25 cellular contexts compared by ENCODE assay signal in the genomic region with DNA sequence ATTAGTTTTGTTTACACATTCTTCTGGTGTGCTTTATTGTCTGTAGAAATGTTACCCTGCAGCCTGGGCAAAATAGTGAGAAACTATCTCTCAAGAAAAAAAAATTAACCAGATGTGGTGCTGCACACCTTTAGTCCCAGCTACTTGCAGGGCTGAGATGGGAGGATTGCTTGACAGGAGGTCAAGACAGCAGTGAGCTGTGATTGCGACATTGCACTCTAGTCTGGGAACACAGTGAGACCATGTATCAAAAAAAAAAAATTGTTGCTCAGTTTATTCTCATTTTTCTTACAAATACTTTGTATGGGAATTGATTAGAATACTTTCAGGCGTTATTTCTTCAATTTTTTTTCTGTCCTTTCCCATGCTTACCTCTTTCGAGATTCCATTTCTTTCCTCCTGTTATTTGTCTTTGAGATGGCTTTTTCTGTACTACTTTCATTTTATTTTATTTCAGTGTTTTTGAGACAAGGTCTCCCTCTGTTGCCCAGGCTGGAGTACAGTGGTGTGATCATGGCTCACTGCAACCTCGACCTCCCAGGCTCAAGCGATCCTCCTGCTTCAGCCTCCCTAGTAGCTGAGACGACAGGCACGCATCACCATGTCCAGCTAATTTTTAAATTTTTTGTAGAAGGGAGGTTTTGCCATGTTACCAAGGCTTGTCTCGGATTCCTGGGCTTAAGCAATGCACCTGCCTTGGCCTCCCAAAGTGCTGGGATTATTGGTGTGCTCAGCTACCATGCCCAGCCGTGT. TPM values are rescaled to one million over a fixed set of nuclear protein-coding genes. Genes with fewer than 3 reads are reported as not detected.
DNase-seq lines count a peak whose midpoint lies in the region; ATAC-seq, FAIRE-seq and TF ChIP-seq lines count a peak whose summit lies in the region.
"Had no signal": no experiment of that assay in that cellular context is flagged by ENCODE, and none has a peak within 500 bp of the region (broad histone marks: within the 10 kb centered on the region; RNA-seq: fewer than 3 reads in every experiment).

No MANE protein-coding gene starts in this region.

- peaks cover 31% of the 10 kb centered on the region for H4K20me1 ChIP-seq in astrocyte (ENCODE audit: insufficient read depth, low read length)

- TF ChIP-seq POLR2A in breast epithelium (IDR thresholded peaks at IDR 0.05) (no peak), testis (IDR thresholded peaks at IDR 0.05) (no peak), gastroesophageal sphincter (IDR thresholded peaks at IDR 0.05) (no peak)

- H3K36me3 Mint-ChIP-seq in MCF 10A (ENCODE audit: insufficient read depth, unreplicated experiment) (peaks cover 81% of the 10 kb centered on the region), astrocyte (ENCODE audit: low read depth, unreplicated experiment) (peaks cover 3% of the 10 kb centered on the region)
- H3K36me3 Mint-ChIP-seq in activated CD8-positive, alpha-beta memory T cell treated with anti-CD3 and anti-CD28 coated beads, Interleukin-2, amount 10 ng/mL, durations not matched to agents 7 days and 5 days, result peaks cover 37% of the 10 kb centered on the region

- H3K27me3 ChIP-seq in breast epithelium (no peaks in the 10 kb centered on the region), astrocyte (ENCODE audit: insufficient read depth, low read length) (no peaks in the 10 kb centered on the region), testis (no peaks in the 10 kb centered on the region), gastroesophageal sphincter (no peaks in the 10 kb centered on the region)
- H3K27me3 ChIP-seq: vagina had no signal

- no peak overlapping the region for H2AFZ ChIP-seq in astrocyte (ENCODE audit: low read depth, low read length)
- H2AFZ ChIP-seq: GM23248 had no signal

- H3K27me3 Mint-ChIP-seq in MCF 10A (ENCODE audit: insufficient read depth, unreplicated experiment) (no peaks in the 10 kb centered on the region), astrocyte (ENCODE audit: low read depth, unreplicated experiment) (no peaks in the 10 kb centered on the region)
- H3K27me3 Mint-ChIP-seq in activated CD8-positive, alpha-beta memory T cell treated with anti-CD3 and anti-CD28 coated beads, Interleukin-2, amount 10 ng/mL, durations not matched to agents 7 days and 5 days, result no peaks in the 10 kb centered on the region
- H3K27me3 Mint-ChIP-seq: activated naive CD8-positive, alpha-beta T cell treated with anti-CD3 and anti-CD28 coated beads for 36 hours had no signal

- peak; percentile 48 for DNase-seq in MCF 10A (ENCODE audit: unreplicated experiment)
- DNase-seq in breast epithelium (ENCODE audit: low spot score in 2 of 2), result no peak
- no peak for DNase-seq in astrocyte (ENCODE audit: low read depth)
- DNase-seq in fibroblast of villous mesenchyme (ENCODE audit: low read depth), result peak; percentile 45
- DNase-seq in testis, result peak; percentile 32
- DNase-seq in activated CD8-positive, alpha-beta memory T cell treated with anti-CD3 and anti-CD28 coated beads, Interleukin-2, amount 10 ng/mL, durations not matched to agents 7 days and 5 days, result no peak
- DNase-seq: activated CD4-positive, alpha-beta T cell treated with anti-CD3 and anti-CD28 coated beads, Interleukin-2, amount 50 U/mL, for 48 hours; activated CD4-positive, CD25-positive, alpha-beta regulatory T cell; activated naive CD8-positive, alpha-beta T cell treated with anti-CD3 and anti-CD28 coated beads for 36 hours; CD8-positive, alpha-beta T cell; GM23248; head of caudate nucleus; NCI-H1417; NCI-H2081; NCI-H2227 treated with DMSO at 0.1 percent for 48 hours; NCI-H69; stimulated activated naive CD8-positive, alpha-beta T cell treated with anti-CD3 and anti-CD28 coated beads, Interleukin-15, Interleukin-2, amounts not matched to agents 100 U/mL and 50 U/mL, for 24 hours had no signal

- H3K27ac Mint-ChIP-seq in MCF 10A (ENCODE audit: low read depth, unreplicated experiment) (peak overlapping the region; percentile 10), astrocyte (ENCODE audit: unreplicated experiment) (peak overlapping the region; percentile 66)
- H3K27ac Mint-ChIP-seq in activated CD8-positive, alpha-beta memory T cell treated with anti-CD3 and anti-CD28 coated beads, Interleukin-2, amount 10 ng/mL, durations not matched to agents 7 days and 5 days, result no peak overlapping the region

- POLR2A ChIA-PET in MCF 10A (lab: Yijun Ruan, JAX), result interaction anchor here (0.7 to 1.2 kb wide), 3 partner anchors 13 to 20 kb away, joined by 3 read pairs; no protein-coding TSS in a partner anchor

- H3K9me3 Mint-ChIP-seq in MCF 10A (ENCODE audit: unreplicated experiment) (no peaks in the 10 kb centered on the region), astrocyte (ENCODE audit: unreplicated experiment) (no peaks in the 10 kb centered on the region)
- no peaks in the 10 kb centered on the region for H3K9me3 Mint-ChIP-seq in activated CD8-positive, alpha-beta memory T cell treated with anti-CD3 and anti-CD28 coated beads, Interleukin-2, amount 10 ng/mL, durations not matched to agents 7 days and 5 days (ENCODE audit: low read depth)
- H3K9me3 Mint-ChIP-seq: activated naive CD8-positive, alpha-beta T cell treated with anti-CD3 and anti-CD28 coated beads for 36 hours; CD8-positive, alpha-beta T cell had no signal

- peaks cover 7% of the 10 kb centered on the region for H3K4me1 Mint-ChIP-seq in MCF 10A (ENCODE audit: insufficient read depth, unreplicated experiment)
- peaks cover 4% of the 10 kb centered on the region for H3K4me1 Mint-ChIP-seq in astrocyte (ENCODE audit: low read depth, unreplicated experiment)
- H3K4me1 Mint-ChIP-seq in activated CD8-positive, alpha-beta memory T cell treated with anti-CD3 and anti-CD28 coated beads, Interleukin-2, amount 10 ng/mL, durations not matched to agents 7 days and 5 days, result peaks cover 14% of the 10 kb centered on the region

- H3K9ac ChIP-seq in astrocyte (ENCODE audit: low read length), result no peak overlapping the region
- H3K9ac ChIP-seq: GM23248 had no signal

- BruUV-seq in MCF 10A (replicated peaks; lab: Mats Ljungman, UMichigan), result no TSS peak

- ATAC-seq in activated CD8-positive, alpha-beta memory T cell treated with anti-CD3 and anti-CD28 coated beads, Interleukin-2, amount 10 ng/mL, durations not matched to agents 7 days and 5 days, result no peak
- no peak for ATAC-seq in gastroesophageal sphincter
- no peak for ATAC-seq in HG02763 (IDR thresholded peaks at IDR 0.05; ENCODE audit: unreplicated experiment)
- ATAC-seq: CD8-positive, alpha-beta T cell; stimulated activated naive CD8-positive, alpha-beta T cell treated with anti-CD3 and anti-CD28 coated beads, Interleukin-15, Interleukin-2, amounts not matched to agents 100 U/mL and 50 U/mL, for 24 hours had no signal

- H3K9me3 ChIP-seq in breast epithelium (no peaks in the 10 kb centered on the region), astrocyte (ENCODE audit: insufficient read depth, low read depth, low read length) (no peaks in the 10 kb centered on the region), testis (no peaks in the 10 kb centered on the region), gastroesophageal sphincter (no peaks in the 10 kb centered on the region)
- H3K9me3 ChIP-seq: prostate gland, thoracic aorta, vagina had no signal

- TF ChIP-seq EP300 in gastroesophageal sphincter (IDR thresholded peaks at IDR 0.05), result no peak

- H3K4me3 Mint-ChIP-seq in MCF 10A (ENCODE audit: unreplicated experiment) (no peak overlapping the region), astrocyte (ENCODE audit: unreplicated experiment) (no peak overlapping the region)
- no peak overlapping the region for H3K4me3 Mint-ChIP-seq in activated CD8-positive, alpha-beta memory T cell treated with anti-CD3 and anti-CD28 coated beads, Interleukin-2, amount 10 ng/mL, durations not matched to agents 7 days and 5 days
- H3K4me3 Mint-ChIP-seq: activated naive CD8-positive, alpha-beta T cell treated with anti-CD3 and anti-CD28 coated beads for 36 hours; CD8-positive, alpha-beta T cell had no signal

- no peaks in the 10 kb centered on the region for H3K4me1 ChIP-seq in breast epithelium
- no peaks in the 10 kb centered on the region for H3K4me1 ChIP-seq in astrocyte (ENCODE audit: insufficient read depth, low read length)
- H3K4me1 ChIP-seq in testis, result no peaks in the 10 kb centered on the region
- H3K4me1 ChIP-seq in gastroesophageal sphincter, result peaks cover 0 to 10% (median 0%) of the 10 kb centered on the region in 3 donors
- H3K4me1 ChIP-seq: prostate gland had no signal

- CTCF ChIA-PET in MCF 10A (lab: Yijun Ruan, JAX), result interaction anchor here (0.6 kb wide), 1 partner anchor 11 kb away, joined by 3 read pairs; no protein-coding TSS in a partner anchor
- CTCF ChIA-PET in activated CD8-positive, alpha-beta memory T cell treated with anti-CD3 and anti-CD28 coated beads, Interleukin-2, amount 10 ng/mL, durations not matched to agents 7 days and 5 days (lab: Charles Lee), result no interaction called here

- TF ChIP-seq CTCF in MCF 10A (IDR thresholded peaks at IDR 0.05; ENCODE audit: unreplicated experiment) (no peak), breast epithelium (IDR thresholded peaks at IDR 0.05) (no peak), astrocyte (IDR thresholded peaks at IDR 0.05; ENCODE audit: insufficient read depth, low read depth, low read length) (no peak), fibroblast of villous mesenchyme (IDR thresholded peaks at IDR 0.05; ENCODE audit: insufficient read depth, low read depth, low read length) (no peak), testis (IDR thresholded peaks at IDR 0.05) (no peak), gastroesophageal sphincter (IDR thresholded peaks at IDR 0.05) (no peak)

- H3K4me3 ChIP-seq in breast epithelium (no peak overlapping the region), astrocyte (ENCODE audit: insufficient read depth, low read depth, low read length) (no peak overlapping the region), fibroblast of villous mesenchyme (ENCODE audit: low read depth, low read length) (no peak overlapping the region), testis (no peak overlapping the region), gastroesophageal sphincter (no peak overlapping the region)
- H3K4me3 ChIP-seq: GM23248, prostate gland, thoracic aorta, vagina had no signal

- H3K79me2 ChIP-seq in astrocyte (ENCODE audit: insufficient read depth, low read length), result peaks cover 26% of the 10 kb centered on the region

- no peak overlapping the region for H3K27ac ChIP-seq in breast epithelium
- H3K27ac ChIP-seq in astrocyte (ENCODE audit: low read depth, low read length), result no peak overlapping the region
- no peak overlapping the region for H3K27ac ChIP-seq in testis
- no peak overlapping the region for H3K27ac ChIP-seq in gastroesophageal sphincter
- H3K27ac ChIP-seq: GM23248, HL-60, prostate gland, thoracic aorta, vagina had no signal

- H3K4me2 ChIP-seq in astrocyte (ENCODE audit: low read length), result no peak overlapping the region

- no peak for FAIRE-seq in astrocyte (lab: Jason Lieb, UNC)
- FAIRE-seq: GM12892, RCC 7860 had no signal

- H3K36me3 ChIP-seq in breast epithelium, result peaks cover 2% of the 10 kb centered on the region
- H3K36me3 ChIP-seq in astrocyte (ENCODE audit: insufficient read depth, low read length), result peaks cover 5% of the 10 kb centered on the region
- no peaks in the 10 kb centered on the region for H3K36me3 ChIP-seq in testis (ENCODE audit: low read depth, missing control alignments)
- peaks cover 0 to 55% of the 10 kb centered on the region in 2 donors for H3K36me3 ChIP-seq in gastroesophageal sphincter
- H3K36me3 ChIP-seq: prostate gland, thoracic aorta had no signal

- intact Hi-C loops in MCF 10A (cut with micrococcal nuclease) (no loop called here), breast epithelium (cut with DNase I; ENCODE audit: low total_unique reads) (no loop called here), testis (cut with DNase I; ENCODE audit: low total_unique reads) (no loop called here)

- WGBS in testis, 2 donors, result 80 to 87% methylated on average over 9 of the region's 9 CpGs
- WGBS in gastroesophageal sphincter (ENCODE audit: low coverage in 1 of 2), 2 donors, result 88 to 91% methylated on average over 4 to 9 of the region's 9 CpGs

RNA-seq across cellular contexts. Expression of a gene that starts 24.9 kb away (rescaled TPM):
- total RNA-seq in MCF 10A (2022), result 66.7 and 72.4 TPM in 2 replicates
- total RNA-seq in breast epithelium, result 100 to 1,000 TPM in 1 of 3 donors, 10 to 100 TPM in 2; 92.4 to 141 (median 93.3) TPM
- 55.5 and 62.2 TPM in 2 replicates for total RNA-seq in astrocyte
- 55.1 and 68.7 TPM in 2 replicates for total RNA-seq in fibroblast of villous mesenchyme
- 100 to 1,000 TPM in 1 of 2 donors, 10 to 100 TPM in 1; 99.8 to 119 TPM for total RNA-seq in testis
- 40.6 TPM for polyA plus RNA-seq in testis (ENCODE audit: insufficient read depth, low read depth, low replicate concordance)
- 10 to 100 TPM; 75.0 to 82.1 TPM for total RNA-seq in activated CD8-positive, alpha-beta memory T cell treated with anti-CD3 and anti-CD28 coated beads, Interleukin-2, amount 10 ng/mL, durations not matched to agents 7 days and 5 days
- total RNA-seq in gastroesophageal sphincter, result 10 to 100 TPM; 33.7 to 84.8 (median 53.2) TPM

RNA-seq across cellular contexts. Expression of a gene that starts 52.5 kb away (rescaled TPM):
- total RNA-seq in MCF 10A (2022) (0.37 and 0.61 TPM in 2 replicates), breast epithelium (100 to 1,000 TPM in 1 of 3 donors, 10 to 100 TPM in 1, 1 to 10 TPM in 1; 5.0 to 132 (median 37.0) TPM), astrocyte (1.2 and 1.5 TPM in 2 replicates), fibroblast of villous mesenchyme (1.3 and 1.7 TPM in 2 replicates), testis (10 to 100 TPM; 27.3 to 33.8 TPM), gastroesophageal sphincter (10 to 100 TPM in 1 of 4 donors, 1 to 10 TPM in 3; 3.2 to 11.3 (median 7.9) TPM)
- 2.7 TPM for polyA plus RNA-seq in testis (ENCODE audit: insufficient read depth, low read depth, low replicate concordance)
- under 1 TPM; 0.12 to 0.21 TPM for total RNA-seq in activated CD8-positive, alpha-beta memory T cell treated with anti-CD3 and anti-CD28 coated beads, Interleukin-2, amount 10 ng/mL, durations not matched to agents 7 days and 5 days

Comparison
In these comparisons a context has a peak if more than half of its experiments do, and no peak if none do; other contexts are left out.
1. DNase-seq: peak in MCF 10A (single experiment), fibroblast of villous mesenchyme (single experiment) and testis (single experiment); none in breast epithelium (0 of 2), astrocyte (single experiment) and activated CD8-positive, alpha-beta memory T cell treated with anti-CD3 and anti-CD28 coated beads, Interleukin-2, amount 10 ng/mL, durations not matched to agents 7 days and 5 days (single experiment).